In the genomic region with DNA sequence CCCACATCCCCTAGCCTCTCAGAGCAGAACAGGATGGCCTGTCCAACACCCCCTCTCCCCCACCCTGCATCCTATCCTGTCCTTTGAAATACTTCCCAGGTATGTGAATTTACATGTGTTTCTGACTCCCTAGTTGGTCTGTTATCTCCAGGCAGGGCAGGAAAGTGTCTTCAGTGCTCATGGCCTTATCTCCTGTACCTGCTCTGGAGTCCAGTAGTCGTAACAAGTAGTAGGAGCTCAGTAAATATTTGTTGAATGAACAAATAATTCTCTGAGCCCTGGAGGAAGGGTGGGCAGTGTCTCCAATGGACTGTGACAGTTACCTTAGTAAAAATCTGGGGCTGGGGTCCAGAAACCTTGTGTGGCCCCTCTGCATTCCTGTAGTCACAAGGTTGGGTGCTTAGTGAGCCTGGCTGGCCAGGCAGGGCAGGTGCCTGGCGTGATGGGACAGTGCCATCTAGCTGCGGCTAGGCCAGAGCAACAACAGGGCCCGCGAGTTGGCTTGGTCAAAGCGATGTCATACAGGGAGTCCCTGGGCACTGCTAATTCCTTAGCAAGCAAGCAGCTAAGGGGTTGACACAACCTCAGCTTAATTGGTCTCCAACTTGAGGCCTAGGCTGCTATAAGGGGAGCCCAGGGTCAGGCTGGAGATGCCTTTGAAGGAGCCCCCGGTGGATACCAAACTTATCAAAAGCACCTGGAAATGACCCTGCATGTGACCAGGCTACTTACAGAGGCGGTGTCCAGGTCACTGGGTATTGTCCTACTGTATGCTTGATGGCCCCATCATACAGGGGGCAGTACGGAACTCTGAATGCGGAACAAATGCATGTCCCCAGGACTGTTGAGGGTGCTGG, we compare ENCODE assay signal across 8 cellular contexts.
A peak's percentile ranks its signal among the peaks of the same experiment; 100 is the strongest.
DNase-seq lines count a peak whose midpoint lies in the region; ATAC-seq and TF ChIP-seq lines count a peak whose summit lies in the region.

No MANE protein-coding gene starts in this region.

- intact Hi-C loops in lower leg skin (cut with DNase I; ENCODE audit: low total_unique reads): loop anchor here (2.0 kb wide), 1 partner anchor 85 kb away; a partner anchor contains a TSS

- ATAC-seq in HG02623 (IDR thresholded peaks at IDR 0.05; ENCODE audit: unreplicated experiment): peak; percentile 72
- peak; percentile 69 to 70 for ATAC-seq in activated CD4-positive, CD25-positive, alpha-beta regulatory T cell treated with anti-CD3 and anti-CD28 coated beads, Interleukin-2, amount 50 U/mL, for 24 hours
- ATAC-seq in GM18858 (IDR thresholded peaks at IDR 0.05; ENCODE audit: unreplicated experiment): no peak

- peak; percentile 21 for TF ChIP-seq CTCF in coronary artery (IDR thresholded peaks at IDR 0.05)
- TF ChIP-seq CTCF in lower leg skin (IDR thresholded peaks at IDR 0.05): no peak

- no peak overlapping the region for H3K4me3 ChIP-seq in coronary artery
- H3K4me3 ChIP-seq in lower leg skin (ENCODE audit: low read depth, poor library complexity, severe bottlenecking): no peak overlapping the region

- peak; percentile 32 for DNase-seq in GM04504 (ENCODE audit: low read depth)
- peak; percentile 36 for DNase-seq in NCI-H2171 treated with DMSO at 0.1 percent for 48 hours (lab: John Stamatoyannopoulos, UW)
- DNase-seq in coronary artery (ENCODE audit: low spot score): no peak
- peak; percentile 29 to 87 for DNase-seq in lower leg skin (ENCODE audit: low spot score in 2 of 2)
- DNase-seq in stimulated activated CD4-positive, alpha-beta T cell treated with anti-CD3 and anti-CD28 coated beads, TNF-alpha, amount 100 ng/mL, for 48 hours (ENCODE audit: low read depth in 3 of 3): peak; percentile 21 to 41 (median 32)

- 57 to 82% methylated on average over 6 to 9 of the region's 10 CpGs for WGBS in lower leg skin, 2 donors

- no peak for TF ChIP-seq POLR2A in lower leg skin (IDR thresholded peaks at IDR 0.05)

- no peak overlapping the region for H3K27ac ChIP-seq in coronary artery
